ENCODE assay signal across 1 cellular context in the genomic region with DNA sequence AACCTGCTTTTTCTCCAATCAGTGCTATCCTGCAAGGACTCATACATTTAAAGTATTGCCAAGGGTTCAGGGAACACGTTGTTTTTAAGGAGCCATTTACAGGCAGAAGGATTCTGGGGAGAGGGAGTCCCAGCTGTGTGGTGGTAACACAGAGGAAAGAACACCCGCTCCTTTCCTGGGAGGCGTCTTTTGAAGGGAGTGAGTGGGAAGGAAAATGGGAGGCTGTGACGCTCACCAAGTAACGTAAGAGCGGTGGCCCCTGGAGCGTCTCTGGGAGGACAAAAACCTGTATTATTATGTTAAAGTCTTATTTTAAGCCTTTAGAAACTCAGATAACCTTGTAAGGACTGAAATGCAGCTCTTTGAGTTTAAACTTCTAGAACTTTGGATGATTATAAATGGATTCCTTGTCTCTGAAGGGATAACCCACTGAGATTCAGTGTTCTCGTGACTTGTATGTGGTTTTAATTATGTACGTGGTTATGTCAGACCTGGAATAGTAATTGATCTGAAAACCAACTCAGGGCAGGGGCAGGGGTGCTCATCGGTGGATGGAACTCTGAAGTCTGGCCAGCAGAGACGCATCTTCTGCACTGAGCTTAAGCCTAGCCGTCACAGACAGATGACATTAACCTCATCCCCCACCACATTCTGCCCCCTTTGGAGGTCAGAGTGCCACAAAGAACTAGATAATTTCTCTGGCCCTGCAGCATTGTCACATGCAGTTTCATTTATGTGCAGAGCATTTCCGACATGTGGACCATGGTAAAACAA.
TF ChIP-seq lines count a peak whose summit lies in the region.

No MANE protein-coding gene starts in this region.

TF ChIP-seq in GM23338, 12 proteins besides CTCF, POLR2A, EP300 and RAD21 (continued from another document):
- TF ChIP-seq ZNF462 (CRISPR knock-in tag; IDR thresholded peaks at IDR 0.05), result no peak
- TF ChIP-seq STAT1 (IDR thresholded peaks at IDR 0.05; ENCODE audit: unreplicated experiment), result no peak
- no peak for TF ChIP-seq EZH2 (IDR thresholded peaks at IDR 0.05; ENCODE audit: low read depth, unreplicated experiment)
- no peak for TF ChIP-seq JUNB (IDR thresholded peaks at IDR 0.05; ENCODE audit: unreplicated experiment)
- TF ChIP-seq CREB1 (CRISPR knock-in tag; IDR thresholded peaks at IDR 0.05; ENCODE audit: low read depth), result no peak
